ENCODE assay signal across 20 cellular contexts in the genomic region with DNA sequence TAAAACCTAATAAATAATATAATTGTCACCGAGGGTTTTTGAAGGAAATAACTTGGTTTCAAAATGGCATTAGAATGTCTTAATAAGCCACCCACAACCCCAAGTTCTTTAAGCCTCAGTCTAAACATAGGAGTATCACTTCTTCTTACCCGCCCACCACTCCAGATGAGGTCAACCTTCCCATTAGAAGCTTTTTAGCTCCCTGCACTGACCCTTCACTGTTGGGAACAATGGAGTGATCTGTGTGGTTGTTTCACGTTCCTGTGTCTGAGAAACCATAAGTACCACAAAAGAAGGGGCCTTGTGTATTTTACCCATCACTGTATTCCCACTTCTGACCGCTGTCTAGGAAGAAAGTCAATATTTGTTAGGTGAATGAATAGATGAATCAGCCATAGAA.
DNase-seq lines count a peak whose midpoint lies in the region; ATAC-seq, FAIRE-seq and TF ChIP-seq lines count a peak whose summit lies in the region.
"Had no signal": no experiment of that assay in that cellular context is flagged by ENCODE, and none has a peak within 500 bp of the region (broad histone marks: within the 10 kb centered on the region; RNA-seq: fewer than 3 reads in every experiment).

No MANE protein-coding gene starts in this region.

- H3K4me3 ChIP-seq in astrocyte (ENCODE audit: insufficient read depth, low read depth, low read length): no peak overlapping the region
- no peak overlapping the region for H3K4me3 ChIP-seq in tibial artery
- H3K4me3 ChIP-seq: K562, SJCRH30 had no signal

- no peak for TF ChIP-seq CTCF in GM13977 (IDR thresholded peaks at IDR 0.05; ENCODE audit: extremely low read depth, insufficient read depth, missing control alignments)
- no peak for TF ChIP-seq CTCF in astrocyte (IDR thresholded peaks at IDR 0.05; ENCODE audit: insufficient read depth, low read depth, low read length)
- TF ChIP-seq CTCF in nephron progenitor cell (IDR thresholded peaks at IDR 0.05): no peak
- no peak for TF ChIP-seq CTCF in tibial artery (IDR thresholded peaks at IDR 0.05)

- H3K9me3 Mint-ChIP-seq in astrocyte (ENCODE audit: unreplicated experiment) (no peaks in the 10 kb centered on the region), nephron progenitor cell (peaks cover 8% of the 10 kb centered on the region)
- H3K9me3 Mint-ChIP-seq: H9 had no signal

- no peaks in the 10 kb centered on the region for H3K79me2 ChIP-seq in astrocyte (ENCODE audit: insufficient read depth, low read length)

- ATAC-seq in HG02885 (IDR thresholded peaks at IDR 0.05; ENCODE audit: poor library complexity, unreplicated experiment): peak; percentile 77
- ATAC-seq in GM21367 (IDR thresholded peaks at IDR 0.05; ENCODE audit: unreplicated experiment): no peak
- ATAC-seq: K562 had no signal

- H3K9me3 ChIP-seq in astrocyte (ENCODE audit: insufficient read depth, low read depth, low read length) (no peaks in the 10 kb centered on the region), tibial artery (no peaks in the 10 kb centered on the region)
- H3K9me3 ChIP-seq: SJCRH30 had no signal

- H3K9ac ChIP-seq in astrocyte (ENCODE audit: low read length): no peak overlapping the region

- no peaks in the 10 kb centered on the region for H3K27me3 Mint-ChIP-seq in astrocyte (ENCODE audit: low read depth, unreplicated experiment)
- H3K27me3 Mint-ChIP-seq in nephron progenitor cell (ENCODE audit: low read depth, poor library complexity): peaks cover 3% of the 10 kb centered on the region

- H3K36me3 ChIP-seq in astrocyte (ENCODE audit: insufficient read depth, low read length) (no peaks in the 10 kb centered on the region), tibial artery (no peaks in the 10 kb centered on the region)
- H3K36me3 ChIP-seq: SJCRH30 had no signal

- H3K36me3 Mint-ChIP-seq in astrocyte (ENCODE audit: low read depth, unreplicated experiment) (no peaks in the 10 kb centered on the region), nephron progenitor cell (ENCODE audit: low read depth) (no peaks in the 10 kb centered on the region)

- H3K27me3 ChIP-seq in astrocyte (ENCODE audit: insufficient read depth, low read length) (no peaks in the 10 kb centered on the region), tibial artery (no peaks in the 10 kb centered on the region)
- H3K27me3 ChIP-seq: SJCRH30 had no signal

- H3K4me2 ChIP-seq in astrocyte (ENCODE audit: low read length): no peak overlapping the region

- in situ Hi-C loops in GM13977 (cut with MboI; ENCODE audit: low pct_unique_long_range_greater_than_20kb, low sequenced_read_pairs, unreplicated experiment): no loop called here

- H4K20me1 ChIP-seq in astrocyte (ENCODE audit: insufficient read depth, low read length): no peaks in the 10 kb centered on the region

- no peak overlapping the region for H2AFZ ChIP-seq in astrocyte (ENCODE audit: low read depth, low read length)

- H3K4me3 Mint-ChIP-seq in astrocyte (ENCODE audit: unreplicated experiment): no peak overlapping the region
- no peak overlapping the region for H3K4me3 Mint-ChIP-seq in nephron progenitor cell
- H3K4me3 Mint-ChIP-seq: H9 had no signal

- no peaks in the 10 kb centered on the region for H3K4me1 ChIP-seq in astrocyte (ENCODE audit: insufficient read depth, low read length)
- no peaks in the 10 kb centered on the region for H3K4me1 ChIP-seq in tibial artery
- H3K4me1 ChIP-seq: SJCRH30 had no signal

- H3K4me1 Mint-ChIP-seq in astrocyte (ENCODE audit: low read depth, unreplicated experiment) (peaks cover 3% of the 10 kb centered on the region), nephron progenitor cell (peaks cover 6% of the 10 kb centered on the region)

- H3K27ac ChIP-seq in astrocyte (ENCODE audit: low read depth, low read length) (no peak overlapping the region), tibial artery (no peak overlapping the region)
- H3K27ac ChIP-seq: RWPE1, SJCRH30 had no signal

- H3K27ac Mint-ChIP-seq in astrocyte (ENCODE audit: unreplicated experiment) (no peak overlapping the region), nephron progenitor cell (no peak overlapping the region)
- H3K27ac Mint-ChIP-seq: H9 had no signal

- DNase-seq in DMS53 (lab: John Stamatoyannopoulos, UW) (peak; percentile 62), GM13977 (ENCODE audit: low spot score) (peak; percentile 6), astrocyte (ENCODE audit: low read depth) (peak; percentile 8), nephron progenitor cell (no peak), tibial artery (no peak)
- no peak for DNase-seq in activated T-cell treated with anti-CD3 and anti-CD28 coated beads, Interleukin-2, amount 50 U/mL, for 48 hours
- DNase-seq: C1 segment of cervical spinal cord, EL, H9, NCI-H1436 treated with DMSO at 0.1 percent for 48 hours, NCI-H2081, NCI-H2227 treated with DMSO at 0.1 percent for 48 hours, NCI-H524, SW 1271 had no signal

- no peak for FAIRE-seq in astrocyte (lab: Jason Lieb, UNC)
- FAIRE-seq: GM18507, K562 had no signal

- intact Hi-C loops in tibial artery (cut with DNase I; ENCODE audit: low total_unique reads): no loop called here

Comparison
In these comparisons a context has a peak if more than half of its experiments do, and no peak if none do; other contexts are left out.
1. DNase-seq: peak in DMS53 (single experiment), GM13977 (single experiment) and astrocyte (single experiment); none in nephron progenitor cell (single experiment), activated T-cell treated with anti-CD3 and anti-CD28 coated beads, Interleukin-2, amount 50 U/mL, for 48 hours (0 of 2) and tibial artery (0 of 2).